In genomic region chr1:182035097-182035770, GRCh38 we compare ENCODE assay signal across 13 cellular contexts. TPM values are rescaled to one million over a fixed set of nuclear protein-coding genes. Genes with fewer than 3 reads are reported as not detected.
DNase-seq lines count a peak whose midpoint lies in the region; ATAC-seq, FAIRE-seq and TF ChIP-seq lines count a peak whose summit lies in the region.
"Had no signal": no experiment of that assay in that cellular context is flagged by ENCODE, and none has a peak within 500 bp of the region (broad histone marks: within the 10 kb centered on the region; RNA-seq: fewer than 3 reads in every experiment).

No MANE protein-coding gene starts in this region.

- dilution Hi-C loops in keratinocyte (cut with MboI; ENCODE audit: extremely low pct_ligation_motif_present, low sequenced_read_pairs), result no loop called here

- H3K4me3 Mint-ChIP-seq in activated CD4-positive, alpha-beta T cell treated with anti-CD3 and anti-CD28 coated beads, Interleukin-2, amount 10 ng/mL, durations not matched to agents 24 days and 14 days, result no peak overlapping the region
- H3K4me3 Mint-ChIP-seq: activated naive CD8-positive, alpha-beta T cell had no signal

- no peak for TF ChIP-seq EP300 in gastroesophageal sphincter (IDR thresholded peaks at IDR 0.05)

- H3K27me3 Mint-ChIP-seq in activated CD4-positive, alpha-beta T cell treated with anti-CD3 and anti-CD28 coated beads, Interleukin-2, amount 10 ng/mL, durations not matched to agents 24 days and 14 days, result no peaks in the 10 kb centered on the region
- H3K27me3 Mint-ChIP-seq: activated naive CD8-positive, alpha-beta T cell had no signal

- H3K9ac ChIP-seq in NT2/D1 (ENCODE audit: insufficient read length, low read depth) (no peak overlapping the region), keratinocyte (ENCODE audit: control insufficient read depth, extremely low read depth, insufficient read depth, low read length) (no peak overlapping the region)
- H3K9ac ChIP-seq: GM23248 had no signal

- no peaks in the 10 kb centered on the region for H3K79me2 ChIP-seq in keratinocyte (ENCODE audit: control insufficient read depth, insufficient read depth, low read length)

- DNase-seq in activated CD4-positive, alpha-beta T cell treated with anti-CD3 and anti-CD28 coated beads for 48 hours, result peak; percentile 51
- no peak for DNase-seq in activated CD4-positive, alpha-beta T cell treated with anti-CD3 and anti-CD28 coated beads, Interleukin-2, amount 10 ng/mL, durations not matched to agents 24 days and 14 days
- DNase-seq in GM12864 (ENCODE audit: low read depth), result no peak
- peak; percentile 57 for DNase-seq in NT2/D1 (ENCODE audit: low read depth, low spot score)
- DNase-seq in keratinocyte (ENCODE audit: low read depth, low spot score), result no peak
- no peak for DNase-seq in T-helper 9 cell
- no peak for DNase-seq in NOMO-1 treated with dmso at 0.1 percent for 144 hours (lab: John Stamatoyannopoulos, UW; ENCODE audit: unreplicated experiment)
- DNase-seq: dermis blood vessel endothelial cell, GM23248 had no signal

- H3K36me3 ChIP-seq in NT2/D1 (ENCODE audit: insufficient read depth, insufficient read length, low read length), result no peaks in the 10 kb centered on the region
- H3K36me3 ChIP-seq in keratinocyte (ENCODE audit: control insufficient read depth in 2 of 2, extremely low read depth in 1 of 2, insufficient read depth in 2 of 2, low read length in 2 of 2), result no peaks in the 10 kb centered on the region
- H3K36me3 ChIP-seq in gastroesophageal sphincter, result no peaks in the 10 kb centered on the region

- H3K27me3 ChIP-seq in NT2/D1 (ENCODE audit: insufficient read depth, insufficient read length) (peaks cover 3% of the 10 kb centered on the region), keratinocyte (ENCODE audit: control insufficient read depth, extremely low read depth, insufficient read depth, low read length) (no peaks in the 10 kb centered on the region), gastroesophageal sphincter (no peaks in the 10 kb centered on the region)

- 64 to 67% methylated on average over 6 to 7 of the region's 7 CpGs for WGBS in gastroesophageal sphincter (ENCODE audit: low coverage in 1 of 2), 2 donors

- H3K4me1 ChIP-seq in NT2/D1 (ENCODE audit: insufficient read depth, insufficient read length) (no peaks in the 10 kb centered on the region), keratinocyte (ENCODE audit: control insufficient read depth, extremely low read depth, insufficient read depth, low read length) (peaks cover 2% of the 10 kb centered on the region), gastroesophageal sphincter (peaks cover 0 to 3% (median 0%) of the 10 kb centered on the region in 3 donors)

- H3K4me1 Mint-ChIP-seq in activated CD4-positive, alpha-beta T cell treated with anti-CD3 and anti-CD28 coated beads, Interleukin-2, amount 10 ng/mL, durations not matched to agents 24 days and 14 days, result peaks cover 14% of the 10 kb centered on the region

- TF ChIP-seq CTCF in GM12864 (IDR thresholded peaks at IDR 0.05; ENCODE audit: low read depth, low read length, missing control alignments), result peak; percentile 49
- peak in 2 of 3 experiments; percentile 21 to 28 for TF ChIP-seq CTCF in keratinocyte (optimal IDR thresholded peaks at IDR 0.05 in 1 of 3, IDR thresholded peaks at IDR 0.05 in 1 of 3, conservative IDR thresholded peaks at IDR 0.05 in 1 of 3; ENCODE audit: extremely low read depth in 1 of 3, insufficient read depth in 2 of 3, low read length in 3 of 3)
- TF ChIP-seq CTCF in gastroesophageal sphincter (IDR thresholded peaks at IDR 0.05), result no peak

- H3K27ac Mint-ChIP-seq in activated CD4-positive, alpha-beta T cell treated with anti-CD3 and anti-CD28 coated beads, Interleukin-2, amount 10 ng/mL, durations not matched to agents 24 days and 14 days, result no peak overlapping the region
- H3K27ac Mint-ChIP-seq: activated naive CD8-positive, alpha-beta T cell had no signal

- ATAC-seq in gastroesophageal sphincter, result no peak

- intact Hi-C loops in activated CD4-positive, alpha-beta T cell treated with anti-CD3 and anti-CD28 coated beads, Interleukin-2, amount 10 ng/mL, durations not matched to agents 24 days and 14 days (cut with micrococcal nuclease), result no loop called here

- H2AFZ ChIP-seq in keratinocyte (ENCODE audit: control insufficient read depth, low read length), result no peak overlapping the region
- H2AFZ ChIP-seq: GM23248 had no signal

- no peak overlapping the region for H3K4me3 ChIP-seq in GM12864 (ENCODE audit: low read depth, low read length)
- H3K4me3 ChIP-seq in NT2/D1 (ENCODE audit: insufficient read length, low read depth), result no peak overlapping the region
- no peak overlapping the region for H3K4me3 ChIP-seq in keratinocyte (ENCODE audit: control insufficient read depth in 2 of 3, extremely low read depth in 1 of 3, insufficient read depth in 2 of 3, low read depth in 1 of 3, low read length in 3 of 3)
- H3K4me3 ChIP-seq in gastroesophageal sphincter, result no peak overlapping the region
- H3K4me3 ChIP-seq: GM23248 had no signal

- no peaks in the 10 kb centered on the region for H4K20me1 ChIP-seq in keratinocyte (ENCODE audit: control insufficient read depth, extremely low read depth, insufficient read depth, low read length)

- no peak for FAIRE-seq in keratinocyte (lab: Jason Lieb, UNC)

- H3K9me1 ChIP-seq in keratinocyte (ENCODE audit: control insufficient read depth, extremely low read depth, insufficient read depth, low read length), result no peaks in the 10 kb centered on the region

- H3K9me3 ChIP-seq in NT2/D1 (ENCODE audit: insufficient read depth, low read length) (peaks cover 41% of the 10 kb centered on the region), keratinocyte (ENCODE audit: control insufficient read depth, low read depth, low read length) (no peaks in the 10 kb centered on the region), gastroesophageal sphincter (peaks cover 0 to 4% (median 0%) of the 10 kb centered on the region in 3 donors)

- H3K4me2 ChIP-seq in keratinocyte (ENCODE audit: control insufficient read depth, extremely low read depth, insufficient read depth, low read depth, low read length), result no peak overlapping the region

- H3K36me3 Mint-ChIP-seq in activated CD4-positive, alpha-beta T cell treated with anti-CD3 and anti-CD28 coated beads, Interleukin-2, amount 10 ng/mL, durations not matched to agents 24 days and 14 days (ENCODE audit: low read depth), result no peaks in the 10 kb centered on the region

- no peaks in the 10 kb centered on the region for H3K9me3 Mint-ChIP-seq in activated CD4-positive, alpha-beta T cell treated with anti-CD3 and anti-CD28 coated beads, Interleukin-2, amount 10 ng/mL, durations not matched to agents 24 days and 14 days

- H3K27ac ChIP-seq in keratinocyte (ENCODE audit: control insufficient read depth, insufficient read depth, low read length) (no peak overlapping the region), gastroesophageal sphincter (no peak overlapping the region)
- H3K27ac ChIP-seq: GM23248 had no signal

- TF ChIP-seq POLR2A in gastroesophageal sphincter (IDR thresholded peaks at IDR 0.05), result no peak

RNA-seq across cellular contexts. Expression of gene ZNF648, which starts 26.3 kb away (rescaled TPM):
- not detected in 2 replicates for total RNA-seq in activated CD4-positive, alpha-beta T cell treated with anti-CD3 and anti-CD28 coated beads, Interleukin-2, amount 10 ng/mL, durations not matched to agents 24 days and 14 days
- not detected in 3 replicates for polyA plus RNA-seq in keratinocyte
- not detected for polyA plus RNA-seq in keratinocyte (2011; ENCODE audit: low read depth)
- polyA plus RNA-seq in keratinocyte (2011; cell fraction: cytosol; rRNA removed), result not detected in 2 replicates
- polyA plus RNA-seq in keratinocyte (2011; cell fraction: nucleus; rRNA removed), result not detected in 2 replicates
- not detected in 2 replicates for polyA plus RNA-seq in keratinocyte (2012; ENCODE audit: low replicate concordance)
- not detected in 3 replicates for polyA minus RNA-seq in keratinocyte
- polyA minus RNA-seq in keratinocyte (2011; cell fraction: cytosol; rRNA and poly(A)+ RNA removed), result not detected
- polyA minus RNA-seq in keratinocyte (2011; cell fraction: nucleus; rRNA and poly(A)+ RNA removed), result not detected in 2 replicates
- not detected for total RNA-seq in gastroesophageal sphincter
- total RNA-seq: dermis blood vessel endothelial cell, GM23248, lung microvascular endothelial cell, NCI-H460 had no signal
- polyA plus RNA-seq: GM23248 had no signal

Comparison
In these comparisons a context has a peak if more than half of its experiments do, and no peak if none do; other contexts are left out.
1. DNase-seq: peak in activated CD4-positive, alpha-beta T cell treated with anti-CD3 and anti-CD28 coated beads for 48 hours (single experiment) and NT2/D1 (single experiment); none in activated CD4-positive, alpha-beta T cell treated with anti-CD3 and anti-CD28 coated beads, Interleukin-2, amount 10 ng/mL, durations not matched to agents 24 days and 14 days (single experiment), GM12864 (single experiment), keratinocyte (single experiment), T-helper 9 cell (single experiment) and NOMO-1 treated with dmso at 0.1 percent for 144 hours (single experiment).
2. CTCF ChIP-seq: peak in GM12864 (single experiment) and keratinocyte (2 of 3); none in gastroesophageal sphincter (0 of 4).